Comparison of ENCODE assay signal across 24 cellular contexts in genomic region chr5:61816585-61817450, GRCh38.
"Had no signal": no experiment of that assay in that cellular context is flagged by ENCODE, and none has a peak within 500 bp of the region (broad histone marks: within the 10 kb centered on the region; RNA-seq: fewer than 3 reads in every experiment).

No MANE protein-coding gene starts in this region.

- H3K27me3 Mint-ChIP-seq: activated naive CD4-positive, alpha-beta T cell treated with anti-CD3 and anti-CD28 coated beads, Interleukin-2, amount 50 U/mL, for 24 hours had no signal

- H3K36me3 ChIP-seq: brain microvascular endothelial cell, left ventricle myocardium inferior, sigmoid colon, thoracic aorta, upper lobe of right lung, WERI-Rb-1 had no signal

- H3K9me3 Mint-ChIP-seq: activated CD4-positive, alpha-beta T cell treated with anti-CD3 and anti-CD28 coated beads, Interleukin-2, amount 10 ng/mL, durations not matched to agents 7 days and 5 days; activated CD8-positive, alpha-beta T cell treated with anti-CD3 and anti-CD28 coated beads for 36 hours; activated T-helper 1 cell treated with anti-CD3 and anti-CD28 coated beads, Interleukin-12 subunit alpha, Interleukin-12 subunit beta, Interleukin-2, Interleukin-4 antibody, amounts not matched to agents 30 ng/mL and 10 ng/mL and 1 ng/mL, durations not matched to agents 14 hours and 24 hours and 36 hours; stimulated activated naive B cell treated with anti-CD40 and anti-IgM and Interleukin-4, amounts not matched to agents 10 μg/mL and 1 μg/mL and 100 μg/mL, for 72 hours had no signal

- H3K27me3 ChIP-seq: sigmoid colon, upper lobe of right lung had no signal

- H3K9me3 ChIP-seq: left ventricle myocardium inferior, sigmoid colon, thoracic aorta, upper lobe of right lung had no signal

- FAIRE-seq: TTC549 had no signal

- H3K36me3 Mint-ChIP-seq: activated CD8-positive, alpha-beta memory T cell treated with anti-CD3 and anti-CD28 coated beads, Interleukin-2, amount 10 ng/mL, durations not matched to agents 7 days and 5 days; activated naive CD4-positive, alpha-beta T cell treated with anti-CD3 and anti-CD28 coated beads, Interleukin-2, amount 50 U/mL, for 24 hours; immature natural killer cell; stimulated activated naive B cell treated with anti-CD40 and anti-IgM and Interleukin-4, amounts not matched to agents 10 μg/mL and 1 μg/mL and 100 μg/mL, for 72 hours had no signal

- ATAC-seq: activated CD8-positive, alpha-beta memory T cell treated with anti-CD3 and anti-CD28 coated beads, Interleukin-2, amount 10 ng/mL, durations not matched to agents 7 days and 5 days; activated CD8-positive, alpha-beta T cell treated with anti-CD3 and anti-CD28 coated beads for 36 hours; stimulated activated naive B cell treated with anti-CD40 and anti-IgM and Interleukin-4, amounts not matched to agents 10 μg/mL and 1 μg/mL and 100 μg/mL, for 72 hours had no signal

- H3K4me1 Mint-ChIP-seq: activated CD4-positive, alpha-beta T cell treated with anti-CD3 and anti-CD28 coated beads, Interleukin-2, amount 10 ng/mL, durations not matched to agents 7 days and 5 days; activated naive CD4-positive, alpha-beta T cell treated with anti-CD3 and anti-CD28 coated beads, Interleukin-2, amount 50 U/mL, for 24 hours; stimulated activated naive B cell treated with anti-CD40 and anti-IgM and Interleukin-4, amounts not matched to agents 10 μg/mL and 1 μg/mL and 100 μg/mL, for 72 hours had no signal

- H3K27ac Mint-ChIP-seq: activated CD4-positive, alpha-beta T cell treated with anti-CD3 and anti-CD28 coated beads, Interleukin-2, amount 10 ng/mL, durations not matched to agents 7 days and 5 days; activated CD8-positive, alpha-beta memory T cell treated with anti-CD3 and anti-CD28 coated beads, Interleukin-2, amount 10 ng/mL, durations not matched to agents 7 days and 5 days; activated CD8-positive, alpha-beta T cell treated with anti-CD3 and anti-CD28 coated beads for 36 hours; activated naive CD4-positive, alpha-beta T cell treated with anti-CD3 and anti-CD28 coated beads, Interleukin-2, amount 50 U/mL, for 24 hours; activated T-helper 1 cell treated with anti-CD3 and anti-CD28 coated beads, Interleukin-12 subunit alpha, Interleukin-12 subunit beta, Interleukin-2, Interleukin-4 antibody, amounts not matched to agents 30 ng/mL and 10 ng/mL and 1 ng/mL, durations not matched to agents 14 hours and 24 hours and 36 hours; endodermal cell; immature natural killer cell; stimulated activated naive B cell treated with anti-CD40 and anti-IgM and Interleukin-4, amounts not matched to agents 10 μg/mL and 1 μg/mL and 100 μg/mL, for 72 hours had no signal

- DNase-seq: activated CD4-positive, alpha-beta T cell treated with anti-CD3 and anti-CD28 coated beads, Interleukin-2, amount 10 ng/mL, durations not matched to agents 7 days and 5 days; activated CD4-positive, CD25-positive, alpha-beta regulatory T cell treated with anti-CD3 and anti-CD28 coated beads, Interleukin-2, amount 50 U/mL, for 72 hours; activated CD8-positive, alpha-beta memory T cell treated with anti-CD3 and anti-CD28 coated beads, Interleukin-2, amount 10 ng/mL, durations not matched to agents 7 days and 5 days; activated CD8-positive, alpha-beta T cell treated with anti-CD3 and anti-CD28 coated beads for 36 hours; activated gamma-delta T cell treated with Interleukin-2 at 50 U/mL for 16 hours; activated T-cell treated with anti-CD3 and anti-CD28 coated beads for 4 hours; immature natural killer cell; sigmoid colon; stimulated activated CD4-positive, alpha-beta T cell treated with anti-CD3 and anti-CD28 coated beads, Interleukin-2, amount 100 ng/mL, for 48 hours; stimulated activated CD8-positive, alpha-beta memory T cell treated with anti-CD3 and anti-CD28 coated beads, Interleukin-4, amount 100 ng/mL, for 48 hours; stimulated activated naive B cell treated with anti-CD40 and anti-IgM and Interleukin-4, amounts not matched to agents 10 μg/mL and 1 μg/mL and 100 μg/mL, for 72 hours; T-helper 1 cell; upper lobe of right lung had no signal

- H3K4me3 ChIP-seq: coronary artery, left ventricle myocardium inferior, sigmoid colon, thoracic aorta, upper lobe of right lung had no signal

- H3K27ac ChIP-seq: brain microvascular endothelial cell, coronary artery, epithelial cell of prostate, left ventricle myocardium inferior, sigmoid colon, thoracic aorta, upper lobe of right lung, WERI-Rb-1 had no signal

- H3K4me3 Mint-ChIP-seq: activated CD4-positive, alpha-beta T cell treated with anti-CD3 and anti-CD28 coated beads, Interleukin-2, amount 10 ng/mL, durations not matched to agents 7 days and 5 days; activated CD8-positive, alpha-beta memory T cell treated with anti-CD3 and anti-CD28 coated beads, Interleukin-2, amount 10 ng/mL, durations not matched to agents 7 days and 5 days; activated CD8-positive, alpha-beta T cell treated with anti-CD3 and anti-CD28 coated beads for 36 hours; activated naive CD4-positive, alpha-beta T cell treated with anti-CD3 and anti-CD28 coated beads, Interleukin-2, amount 50 U/mL, for 24 hours; activated T-helper 1 cell treated with anti-CD3 and anti-CD28 coated beads, Interleukin-12 subunit alpha, Interleukin-12 subunit beta, Interleukin-2, Interleukin-4 antibody, amounts not matched to agents 30 ng/mL and 10 ng/mL and 1 ng/mL, durations not matched to agents 14 hours and 24 hours and 36 hours; endodermal cell; immature natural killer cell; neural crest cell; stimulated activated naive B cell treated with anti-CD40 and anti-IgM and Interleukin-4, amounts not matched to agents 10 μg/mL and 1 μg/mL and 100 μg/mL, for 72 hours had no signal

- H3K4me1 ChIP-seq: upper lobe of right lung had no signal
